In the genomic region with DNA sequence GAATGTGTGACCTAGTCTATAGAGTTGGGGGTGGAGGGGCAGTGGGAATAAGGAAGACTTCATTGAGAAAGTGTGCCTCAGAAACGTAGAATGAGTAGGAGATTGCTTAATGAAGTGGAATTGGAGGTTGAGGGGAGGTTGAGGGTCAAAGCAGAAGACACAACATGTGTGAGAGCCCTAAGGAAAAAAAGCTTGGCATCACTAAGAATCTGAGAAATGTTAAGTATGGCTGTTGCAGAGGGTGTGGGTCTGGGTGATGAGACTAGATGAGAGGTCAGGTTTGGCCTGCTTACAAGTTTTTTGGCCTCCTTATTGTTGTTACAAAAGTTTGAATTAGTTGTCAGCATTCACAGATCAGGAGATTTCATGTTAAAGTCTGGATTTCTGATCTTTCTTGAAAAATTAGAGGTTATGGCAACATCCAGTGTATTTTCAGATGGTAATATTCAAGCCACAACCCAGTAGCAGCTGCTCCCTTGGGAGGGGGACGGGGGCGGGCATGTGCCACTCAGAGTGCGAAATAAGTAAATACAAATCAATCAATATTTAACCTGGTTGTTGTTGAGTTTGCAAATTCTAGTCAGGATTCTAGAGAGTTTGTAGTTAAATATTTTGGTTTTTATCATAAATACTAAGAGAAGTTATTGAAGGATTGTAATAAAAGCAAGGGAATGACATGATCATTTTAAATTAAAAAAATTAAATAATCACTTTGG, we compare ENCODE assay signal across 12 cellular contexts. TPM values are rescaled to one million over a fixed set of nuclear protein-coding genes. Genes with fewer than 3 reads are reported as not detected.
A peak's percentile ranks its signal among the peaks of the same experiment; 100 is the strongest.
DNase-seq lines count a peak whose midpoint lies in the region; TF ChIP-seq lines count a peak whose summit lies in the region.
"Had no signal": no experiment of that assay in that cellular context is flagged by ENCODE, and none has a peak within 500 bp of the region (broad histone marks: within the 10 kb centered on the region; RNA-seq: fewer than 3 reads in every experiment).

No MANE protein-coding gene starts in this region.

- peak overlapping the region; percentile 26 for H3K4me3 Mint-ChIP-seq in T-helper 1 cell treated with Interleukin-12 subunit alpha and Interleukin-12 subunit beta and Interleukin-4 antibody, amounts not matched to agents 30 μg/mL and 1 μg/mL, for 36 hours
- peak overlapping the region; percentile 28 for H3K4me3 Mint-ChIP-seq in endodermal cell

- H3K36me3 ChIP-seq in endodermal cell (ENCODE audit: control insufficient read depth, insufficient read depth, low read length) (no peaks in the 10 kb centered on the region), trophoblast cell (ENCODE audit: control insufficient read depth in 1 of 2, insufficient read depth in 2 of 2, low read length in 2 of 2) (no peaks in the 10 kb centered on the region), sigmoid colon (no peaks in the 10 kb centered on the region)
- H3K36me3 ChIP-seq: neutrophil had no signal

- no peak overlapping the region for H3K23ac ChIP-seq in trophoblast cell (ENCODE audit: low read length)

- no peak overlapping the region for H3K14ac ChIP-seq in trophoblast cell (ENCODE audit: low read length)

- peaks cover 4% of the 10 kb centered on the region for H3K36me3 Mint-ChIP-seq in T-helper 1 cell treated with Interleukin-12 subunit alpha and Interleukin-12 subunit beta and Interleukin-4 antibody, amounts not matched to agents 30 μg/mL and 1 μg/mL, for 36 hours (ENCODE audit: low read depth)
- peaks cover 6% of the 10 kb centered on the region for H3K36me3 Mint-ChIP-seq in endodermal cell (ENCODE audit: low read depth)

- H3K79me2 ChIP-seq in trophoblast cell (ENCODE audit: control insufficient read depth, insufficient read depth, low read length, poor library complexity) = peaks cover 10% of the 10 kb centered on the region

- no peak for TF ChIP-seq EP300 in sigmoid colon (IDR thresholded peaks at IDR 0.05)

- intact Hi-C loops in sigmoid colon (cut with DNase I) = no loop called here

- H2AFZ ChIP-seq in trophoblast cell (ENCODE audit: insufficient read depth, low read length, poor library complexity) = no peak overlapping the region

- no peak overlapping the region for H2AK5ac ChIP-seq in trophoblast cell (ENCODE audit: low read length)

- H2BK12ac ChIP-seq in trophoblast cell (ENCODE audit: low read length) = no peak overlapping the region

- H4K91ac ChIP-seq in trophoblast cell (ENCODE audit: low read depth, low read length) = no peak overlapping the region

- H3K9me3 ChIP-seq in endodermal cell (ENCODE audit: control insufficient read depth, low read length) (no peaks in the 10 kb centered on the region), trophoblast cell (ENCODE audit: insufficient read depth, low read depth, low read length) (no peaks in the 10 kb centered on the region), sigmoid colon (no peaks in the 10 kb centered on the region)
- H3K9me3 ChIP-seq: neutrophil had no signal

- H3K27me3 ChIP-seq in endodermal cell (ENCODE audit: control insufficient read depth, insufficient read depth, low read length, poor library complexity, severe bottlenecking) = no peaks in the 10 kb centered on the region
- no peaks in the 10 kb centered on the region for H3K27me3 ChIP-seq in trophoblast cell (ENCODE audit: insufficient read depth, low read length)
- H3K27me3 ChIP-seq in sigmoid colon = no peaks in the 10 kb centered on the region
- H3K27me3 ChIP-seq: neutrophil had no signal

- no peak overlapping the region for H2BK120ac ChIP-seq in trophoblast cell (ENCODE audit: insufficient read depth, low read length, poor library complexity)

- H3K27ac Mint-ChIP-seq in T-helper 1 cell treated with Interleukin-12 subunit alpha and Interleukin-12 subunit beta and Interleukin-4 antibody, amounts not matched to agents 30 μg/mL and 1 μg/mL, for 36 hours = no peak overlapping the region
- peak overlapping the region; percentile 41 for H3K27ac Mint-ChIP-seq in endodermal cell

- no peak overlapping the region for H4K12ac ChIP-seq in trophoblast cell (ENCODE audit: low read depth, low read length)

- H3K4me3 ChIP-seq in endodermal cell (ENCODE audit: low read length) (peak overlapping the region; percentile 95), trophoblast cell (ENCODE audit: low read depth, low read length) (no peak overlapping the region), sigmoid colon (no peak overlapping the region)

- H3K4me1 Mint-ChIP-seq in T-helper 1 cell treated with Interleukin-12 subunit alpha and Interleukin-12 subunit beta and Interleukin-4 antibody, amounts not matched to agents 30 μg/mL and 1 μg/mL, for 36 hours (ENCODE audit: low read depth) = peaks cover 42% of the 10 kb centered on the region
- H3K4me1 Mint-ChIP-seq in endodermal cell = peaks cover 28% of the 10 kb centered on the region

- no peak overlapping the region for H2BK5ac ChIP-seq in trophoblast cell (ENCODE audit: low read depth, low read length, poor library complexity)

- H3K9ac ChIP-seq in endodermal cell (ENCODE audit: extremely low read depth, low read length, poor library complexity, severe bottlenecking) = no peak overlapping the region
- no peak overlapping the region for H3K9ac ChIP-seq in trophoblast cell (ENCODE audit: low read length)

- H4K8ac ChIP-seq in trophoblast cell (ENCODE audit: low read depth, low read length) = no peak overlapping the region

- H3K27me3 Mint-ChIP-seq in T-helper 1 cell treated with Interleukin-12 subunit alpha and Interleukin-12 subunit beta and Interleukin-4 antibody, amounts not matched to agents 30 μg/mL and 1 μg/mL, for 36 hours (ENCODE audit: low read depth) = no peaks in the 10 kb centered on the region
- H3K27me3 Mint-ChIP-seq in endodermal cell (ENCODE audit: insufficient read depth) = peaks cover 2% of the 10 kb centered on the region

- no peak overlapping the region for H3K27ac ChIP-seq in endodermal cell (ENCODE audit: low read depth, low read length)
- H3K27ac ChIP-seq in trophoblast cell (ENCODE audit: low read depth, low read length) = no peak overlapping the region
- H3K27ac ChIP-seq in sigmoid colon = no peak overlapping the region
- H3K27ac ChIP-seq: neutrophil had no signal

- no peak for TF ChIP-seq POLR2A in sigmoid colon (IDR thresholded peaks at IDR 0.05)

- DNase-seq in T-helper 1 cell (no peak), NCI-H69 (lab: John Stamatoyannopoulos, UW) (peak; percentile 16), endodermal cell (no peak), trophoblast cell (peak; percentile 59 to 89), NCI-H524 (lab: John Stamatoyannopoulos, UW) (no peak), A172 (ENCODE audit: low spot score) (no peak), sigmoid colon (no peak)
- DNase-seq: erythroblast, NCI-H1048, SIG-M5 had no signal

- peaks cover 11% of the 10 kb centered on the region for H3K79me1 ChIP-seq in trophoblast cell (ENCODE audit: low read length)

- 35 to 86% methylated on average over 1 to 4 of the region's 4 CpGs for WGBS in endodermal cell (ENCODE audit: insufficient coverage in 1 of 2, insufficient read length in 1 of 2), 2 experiments
- no CpG with 5 or more reads among the region's 4 CpGs for WGBS in trophoblast cell (ENCODE audit: extremely low coverage, insufficient coverage, insufficient read length)
- 67 to 78% methylated on average over 4 of the region's 4 CpGs for WGBS in sigmoid colon, 2 donors

- no peaks in the 10 kb centered on the region for H3K4me1 ChIP-seq in endodermal cell (ENCODE audit: control insufficient read depth, insufficient read depth, low read length)
- peaks cover 0 to 8% of the 10 kb centered on the region in 2 experiments for H3K4me1 ChIP-seq in trophoblast cell (ENCODE audit: control insufficient read depth in 1 of 2, insufficient read depth in 2 of 2, low read length in 2 of 2)
- peaks cover 0 to 45% (median 26%) of the 10 kb centered on the region in 4 donors for H3K4me1 ChIP-seq in sigmoid colon

- peak overlapping the region; percentile 36 for H3K4me2 ChIP-seq in trophoblast cell (ENCODE audit: low read length)

- no peak for TF ChIP-seq CTCF in endodermal cell (conservative IDR thresholded peaks at IDR 0.05)
- TF ChIP-seq CTCF in sigmoid colon (IDR thresholded peaks at IDR 0.05) = no peak

- peak overlapping the region; percentile 10 for H3K4ac ChIP-seq in trophoblast cell (ENCODE audit: low read depth, low read length)

- H3K18ac ChIP-seq in trophoblast cell (ENCODE audit: low read length) = no peak overlapping the region

- H3K9me3 Mint-ChIP-seq in T-helper 1 cell treated with Interleukin-12 subunit alpha and Interleukin-12 subunit beta and Interleukin-4 antibody, amounts not matched to agents 30 μg/mL and 1 μg/mL, for 36 hours = no peaks in the 10 kb centered on the region
- no peaks in the 10 kb centered on the region for H3K9me3 Mint-ChIP-seq in endodermal cell

RNA-seq across cellular contexts. Expression of gene MAN1A2, which starts 4.3 kb away (rescaled TPM):
- total RNA-seq in endodermal cell (10 to 100 TPM; 33.3 to 40.9 TPM), sigmoid colon (10 to 100 TPM; 36.8 to 52.8 (median 43.4) TPM)
- polyA plus RNA-seq in endodermal cell (2013, experiment 1 of 2) = 25.3 TPM
- 20.8 TPM for polyA plus RNA-seq in endodermal cell (2013, experiment 2 of 2)
- polyA plus RNA-seq in trophoblast cell (2013) = 145 and 152 TPM in 2 replicates
- 23.9 and 36.4 TPM in 2 replicates for total RNA-seq in A172 (2014; rRNA removed; shearing (Covaris generic))
- polyA plus RNA-seq in sigmoid colon = 10 to 100 TPM in 1 of 3 donors, 1 to 10 TPM in 2; 1.8 to 10.5 (median 2.4) TPM

Comparison
In these comparisons a context has a peak if more than half of its experiments do, and no peak if none do; other contexts are left out.
1. DNase-seq: peak in NCI-H69 (single experiment) and trophoblast cell (2 of 2); none in T-helper 1 cell (0 of 5), endodermal cell (single experiment), NCI-H524 (0 of 2), A172 (single experiment) and sigmoid colon (single experiment).